Comparison of ENCODE assay signal across 8 cellular contexts in the genomic region with DNA sequence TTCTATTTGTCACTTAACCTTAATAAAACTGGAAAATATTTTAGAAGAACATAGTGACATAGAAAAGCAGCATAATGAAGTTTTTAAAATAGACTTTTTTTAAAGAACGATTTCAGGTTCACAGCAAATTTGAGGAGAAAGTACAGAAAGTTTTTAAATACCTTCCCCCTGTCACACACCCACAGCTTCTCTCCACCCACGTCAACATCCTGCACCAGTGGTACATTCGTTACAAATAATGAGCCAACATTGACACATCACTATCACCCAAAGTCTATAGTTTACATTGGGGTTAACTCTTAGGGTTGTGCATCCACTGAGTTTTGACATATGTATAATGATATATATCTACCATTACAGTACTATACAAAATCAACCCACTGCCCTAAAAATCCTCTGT. TPM values are rescaled to one million over a fixed set of nuclear protein-coding genes. Genes with fewer than 3 reads are reported as not detected.
"Had no signal": no experiment of that assay in that cellular context is flagged by ENCODE, and none has a peak within 500 bp of the region (broad histone marks: within the 10 kb centered on the region; RNA-seq: fewer than 3 reads in every experiment).

No MANE protein-coding gene starts in this region.

- DNase-seq: GDM1, GF-D8 had no signal

- H3K4me3 ChIP-seq: GM12878 had no signal

- FAIRE-seq: G401.6, GM12878, GM12891, GM12892, GM19239 had no signal

- ATAC-seq: GM12878 had no signal

RNA-seq across cellular contexts. Expression of a gene that starts 3.0 kb away (rescaled TPM):
- total RNA-seq: G401 had no signal
